In the genomic region with DNA sequence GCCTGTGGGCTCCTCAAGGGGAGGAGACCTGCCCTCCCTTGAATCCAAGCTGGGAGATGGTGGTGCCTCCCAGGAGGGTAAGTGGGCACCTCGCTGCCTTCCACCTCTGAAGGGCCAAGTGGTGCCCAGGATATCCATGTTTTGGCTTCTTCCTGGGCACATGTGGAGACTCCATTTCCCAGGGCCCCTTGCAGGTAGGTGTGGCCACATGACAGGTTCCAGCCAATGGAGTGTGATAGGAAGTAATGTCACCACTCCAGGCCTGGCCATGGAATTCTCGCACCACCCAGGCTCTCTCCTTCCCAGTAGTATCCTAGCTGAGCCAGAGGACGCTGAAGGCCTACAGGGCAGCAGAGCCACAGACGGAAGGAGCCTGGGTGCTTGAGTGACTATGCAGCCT, we compare ENCODE assay signal across 16 cellular contexts. TPM values are rescaled to one million over a fixed set of nuclear protein-coding genes. Genes with fewer than 3 reads are reported as not detected.
DNase-seq lines count a peak whose midpoint lies in the region; ATAC-seq lines count a peak whose summit lies in the region.
"Had no signal": no experiment of that assay in that cellular context is flagged by ENCODE, and none has a peak within 500 bp of the region (broad histone marks: within the 10 kb centered on the region; RNA-seq: fewer than 3 reads in every experiment).

No MANE protein-coding gene starts in this region.

- H3K36me3 ChIP-seq in SJCRH30: no peaks in the 10 kb centered on the region
- H3K36me3 ChIP-seq: thoracic aorta had no signal

- in situ Hi-C loops in ACHN (cut with HindIII; ENCODE audit: low pct_ligation_motif_present, low pct_unique_long_range_greater_than_20kb, low sequenced_read_pairs): loop anchor here (25.0 kb wide), 1 partner anchor 247 kb away; no protein-coding TSS in a partner anchor

- H3K27me3 ChIP-seq in SJCRH30: no peaks in the 10 kb centered on the region

- H3K27ac ChIP-seq in SJCRH30: no peak overlapping the region
- H3K27ac ChIP-seq: PC-9, thoracic aorta had no signal

- peaks cover 8% of the 10 kb centered on the region; the same call in 1 of the 2 replicates for H3K4me1 ChIP-seq in SJCRH30

- no peak for ATAC-seq in GM21576 (IDR thresholded peaks at IDR 0.05; ENCODE audit: unreplicated experiment)
- ATAC-seq: stimulated activated effector memory CD8-positive, alpha-beta T cell treated with anti-CD3 and anti-CD28 coated beads, Interleukin-12 subunit alpha, Interleukin-12 subunit beta, amount 100 ng/mL, for 72 hours had no signal

- H3K9me3 ChIP-seq in SJCRH30 (replicated peaks) (no peaks in the 10 kb centered on the region), iPS-18c (ENCODE audit: control insufficient read depth, insufficient read depth, low read length) (peaks cover 3% of the 10 kb centered on the region)
- H3K9me3 ChIP-seq: thoracic aorta had no signal

- H3K4me3 ChIP-seq in SJCRH30: no peak overlapping the region
- peak overlapping the region; percentile 15; the same call in 1 of the 2 replicates for H3K4me3 ChIP-seq in iPS-18c (ENCODE audit: insufficient read depth, low read depth, low read length)
- H3K4me3 ChIP-seq: PC-9, thoracic aorta had no signal

- intact Hi-C loops in cardiac septum (cut with DNase I): no loop called here

- peak; percentile 11 for DNase-seq in ACHN
- DNase-seq in HT-29 (ENCODE audit: low spot score): peak; percentile 6
- peak; percentile 54 to 64 for DNase-seq in SJCRH30
- DNase-seq in NCI-H2227 (lab: John Stamatoyannopoulos, UW; ENCODE audit: unreplicated experiment): no peak
- DNase-seq in anterior cingulate cortex (lab: John Stamatoyannopoulos, UW): no peak
- DNase-seq in cardiac septum (ENCODE audit: low spot score): no peak
- DNase-seq: activated CD4-positive, alpha-beta T cell treated with anti-CD3 and anti-CD28 coated beads, Interleukin-2, amount 50 U/mL, for 4 hours; activated naive CD4-positive, alpha-beta T cell treated with anti-CD3 and anti-CD28 coated beads, Interleukin-2, amount 50 U/mL, for 16 hours; activated T-cell treated with anti-CD3 and anti-CD28 coated beads, Interleukin-2, amount 50 U/mL, for 24 hours; NCI-H146; NCI-H446; PC-9 had no signal

RNA-seq across cellular contexts. Expression of gene PEMT, which starts 17.6 kb away (rescaled TPM):
- total RNA-seq in HT-29 (2014; rRNA removed; shearing (Covaris generic)): 64.4 and 78.5 TPM in 2 replicates
- 62.5 and 65.2 TPM in 2 replicates for total RNA-seq in SJCRH30 (2014; rRNA removed; shearing (Covaris generic))
- total RNA-seq in cardiac septum: 16.8 TPM

Comparison
In these comparisons a context has a peak if more than half of its experiments do, and no peak if none do; other contexts are left out.
1. DNase-seq: peak in ACHN (single experiment), HT-29 (single experiment) and SJCRH30 (2 of 2); none in NCI-H2227 (single experiment), anterior cingulate cortex (0 of 58) and cardiac septum (single experiment).